8 cellular contexts compared by ENCODE assay signal in genomic region chr6:53309059-53309896, GRCh38. TPM values are rescaled to one million over a fixed set of nuclear protein-coding genes. Genes with fewer than 3 reads are reported as not detected.
DNase-seq lines count a peak whose midpoint lies in the region; ATAC-seq and TF ChIP-seq lines count a peak whose summit lies in the region.

No MANE protein-coding gene starts in this region.

- no peaks in the 10 kb centered on the region for H3K36me3 Mint-ChIP-seq in MCF 10A (ENCODE audit: insufficient read depth, unreplicated experiment)
- H3K36me3 Mint-ChIP-seq in dendritic cell treated with granulocyte-macrophage colony-stimulating factor and Interleukin-4, amounts not matched to agents 40 ng/mL and 50 ng/mL, for 4 days (ENCODE audit: low read depth) = peaks cover 11% of the 10 kb centered on the region

- DNase-seq in MCF 10A (ENCODE audit: unreplicated experiment) (peak; percentile 77), breast epithelium (ENCODE audit: low spot score in 2 of 2) (no peak), NCI-H226 (peak; percentile 71), sigmoid colon (no peak), kidney glomerular epithelial cell (lab: John Stamatoyannopoulos, UW) (no peak), HuH-7 (ENCODE audit: low spot score) (no peak)

- H3K27ac Mint-ChIP-seq in MCF 10A (ENCODE audit: low read depth, unreplicated experiment) = peak overlapping the region; percentile 64
- peak overlapping the region; percentile 43 for H3K27ac Mint-ChIP-seq in dendritic cell treated with granulocyte-macrophage colony-stimulating factor and Interleukin-4, amounts not matched to agents 40 ng/mL and 50 ng/mL, for 4 days

- TF ChIP-seq POLR2A in breast epithelium (IDR thresholded peaks at IDR 0.05) (no peak), sigmoid colon (IDR thresholded peaks at IDR 0.05) (no peak)

- peak overlapping the region in 1 of 2 donors; percentile 23 for H3K27ac ChIP-seq in breast epithelium
- peak overlapping the region in 3 of 4 donors; percentile 50 to 59 (median 57) for H3K27ac ChIP-seq in sigmoid colon

- H3K27me3 ChIP-seq in breast epithelium (no peaks in the 10 kb centered on the region), sigmoid colon (no peaks in the 10 kb centered on the region)

- TF ChIP-seq CTCF in MCF 10A (IDR thresholded peaks at IDR 0.05; ENCODE audit: unreplicated experiment) = no peak
- no peak for TF ChIP-seq CTCF in breast epithelium (IDR thresholded peaks at IDR 0.05)
- TF ChIP-seq CTCF in sigmoid colon (IDR thresholded peaks at IDR 0.05) = no peak

- H3K9me3 ChIP-seq in breast epithelium (no peaks in the 10 kb centered on the region), sigmoid colon (no peaks in the 10 kb centered on the region)

- H3K4me1 Mint-ChIP-seq in MCF 10A (ENCODE audit: insufficient read depth, unreplicated experiment) = peaks cover 45% of the 10 kb centered on the region
- H3K4me1 Mint-ChIP-seq in dendritic cell treated with granulocyte-macrophage colony-stimulating factor and Interleukin-4, amounts not matched to agents 40 ng/mL and 50 ng/mL, for 4 days (ENCODE audit: low read depth) = peaks cover 68% of the 10 kb centered on the region

- no peaks in the 10 kb centered on the region for H3K27me3 Mint-ChIP-seq in MCF 10A (ENCODE audit: insufficient read depth, unreplicated experiment)
- H3K27me3 Mint-ChIP-seq in dendritic cell treated with granulocyte-macrophage colony-stimulating factor and Interleukin-4, amounts not matched to agents 40 ng/mL and 50 ng/mL, for 4 days = no peaks in the 10 kb centered on the region

- POLR2A ChIA-PET in MCF 10A (lab: Yijun Ruan, JAX) = interaction anchor here (0.6 to 3.7 kb wide), 17 partner anchors 9 to 367 kb away, joined by 3 to 44 read pairs (median 4); partner anchors contain the start of gene ELOVL5

- H3K4me3 Mint-ChIP-seq in MCF 10A (ENCODE audit: unreplicated experiment) = peak overlapping the region; percentile 32
- H3K4me3 Mint-ChIP-seq in dendritic cell treated with granulocyte-macrophage colony-stimulating factor and Interleukin-4, amounts not matched to agents 40 ng/mL and 50 ng/mL, for 4 days = no peak overlapping the region

- H3K4me1 ChIP-seq in breast epithelium (no peaks in the 10 kb centered on the region), sigmoid colon (peaks cover 0 to 67% (median 48%) of the 10 kb centered on the region in 4 donors)

- ATAC-seq in HG02759 (IDR thresholded peaks at IDR 0.05; ENCODE audit: unreplicated experiment) = peak; percentile 63

- CTCF ChIA-PET in MCF 10A (lab: Yijun Ruan, JAX) = interaction anchor here (0.6 to 1.6 kb wide), 10 partner anchors 9 to 187 kb away, joined by 3 to 7 read pairs (median 3); no protein-coding TSS in a partner anchor

- no TSS peak for BruUV-seq in MCF 10A (replicated peaks; lab: Mats Ljungman, UMichigan)

- H3K36me3 ChIP-seq in breast epithelium (no peaks in the 10 kb centered on the region), sigmoid colon (no peaks in the 10 kb centered on the region)

- H3K4me3 ChIP-seq in breast epithelium (no peak overlapping the region), sigmoid colon (no peak overlapping the region)

- no peaks in the 10 kb centered on the region for H3K9me3 Mint-ChIP-seq in MCF 10A (ENCODE audit: unreplicated experiment)
- no peaks in the 10 kb centered on the region for H3K9me3 Mint-ChIP-seq in dendritic cell treated with granulocyte-macrophage colony-stimulating factor and Interleukin-4, amounts not matched to agents 40 ng/mL and 50 ng/mL, for 4 days

- WGBS in sigmoid colon, 2 donors = 56 to 81% methylated on average over 7 of the region's 7 CpGs

- intact Hi-C loops in MCF 10A (cut with micrococcal nuclease) (loop anchor here (2.0 kb wide), 1 partner anchor 18 kb away; no protein-coding TSS in a partner anchor), breast epithelium (cut with DNase I; ENCODE audit: low total_unique reads) (no loop called here), sigmoid colon (cut with DNase I) (no loop called here)
- intact Hi-C loops in dendritic cell treated with granulocyte-macrophage colony-stimulating factor and Interleukin-4, amounts not matched to agents 40 ng/mL and 50 ng/mL, for 4 days (cut with micrococcal nuclease) = no loop called here

- no peak for TF ChIP-seq EP300 in sigmoid colon (IDR thresholded peaks at IDR 0.05)

RNA-seq across cellular contexts. Expression of gene ELOVL5, which starts 39.5 kb away (rescaled TPM):
- total RNA-seq in MCF 10A (2022) = 56.6 and 58.3 TPM in 2 replicates
- 100 to 1,000 TPM; 245 to 427 (median 272) TPM for total RNA-seq in breast epithelium
- 10 to 100 TPM; 54.3 to 73.8 (median 70.4) TPM for total RNA-seq in sigmoid colon
- 10 to 100 TPM in 1 of 3 donors, 1 to 10 TPM in 2; 7.2 to 51.6 (median 9.6) TPM for polyA plus RNA-seq in sigmoid colon

Comparison
In these comparisons a context has a peak if more than half of its experiments do, and no peak if none do; other contexts are left out.
1. DNase-seq: peak in MCF 10A (single experiment) and NCI-H226 (single experiment); none in breast epithelium (0 of 2), sigmoid colon (single experiment), kidney glomerular epithelial cell (single experiment) and HuH-7 (single experiment).